ENCODE assay signal across 24 cellular contexts in genomic region chr14:75511201-75511600, GRCh38. TPM values are rescaled to one million over a fixed set of nuclear protein-coding genes. Genes with fewer than 3 reads are reported as not detected.
DNase-seq lines count a peak whose midpoint lies in the region; ATAC-seq lines count a peak whose summit lies in the region.
"Had no signal": no experiment of that assay in that cellular context is flagged by ENCODE, and none has a peak within 500 bp of the region (broad histone marks: within the 10 kb centered on the region; RNA-seq: fewer than 3 reads in every experiment).

No MANE protein-coding gene starts in this region.

- peaks cover 44% of the 10 kb centered on the region for H3K4me1 Mint-ChIP-seq in activated CD4-positive, alpha-beta T cell treated with anti-CD3 and anti-CD28 coated beads for 36 hours
- H3K4me1 Mint-ChIP-seq in activated naive CD4-positive, alpha-beta T cell treated with anti-CD3 and anti-CD28 coated beads, Interleukin-2, amount 50 U/mL, for 24 hours = peaks cover 27% of the 10 kb centered on the region
- H3K4me1 Mint-ChIP-seq in activated T-helper 2 cell treated with anti-CD3 and anti-CD28 coated beads, Interferon-gamma antibody, Interleukin-2, Interleukin-4, amounts not matched to agents 10 μg/mL and 5 μg/mL and 100 μg/mL, durations not matched to agents 14 hours and 24 hours and 36 hours (ENCODE audit: low read depth) = peaks cover 48% of the 10 kb centered on the region
- peaks cover 50% of the 10 kb centered on the region for H3K4me1 Mint-ChIP-seq in stimulated activated effector memory CD8-positive, alpha-beta T cell treated with anti-CD3 and anti-CD28 coated beads, Interleukin-12 subunit alpha, Interleukin-12 subunit beta, amount 100 ng/mL, for 72 hours

- no peak for DNase-seq in activated CD4-positive, alpha-beta T cell treated with anti-CD3 and anti-CD28 coated beads for 36 hours
- no peak for DNase-seq in activated CD4-positive, alpha-beta T cell treated with anti-CD3 and anti-CD28 coated beads, Interleukin-2, amount 50 U/mL, for 48 hours
- DNase-seq in activated naive CD4-positive, alpha-beta T cell (lab: John Stamatoyannopoulos, UW) = no peak
- no peak for DNase-seq in activated T-helper 2 cell treated with anti-CD3 and anti-CD28 coated beads, Interferon-gamma antibody, Interleukin-2, Interleukin-4, amounts not matched to agents 10 μg/mL and 5 μg/mL and 100 μg/mL, durations not matched to agents 14 hours and 24 hours and 36 hours (ENCODE audit: low spot score)
- no peak for DNase-seq in stimulated activated effector memory CD8-positive, alpha-beta T cell treated with anti-CD3 and anti-CD28 coated beads, Interleukin-12 subunit alpha, Interleukin-12 subunit beta, amount 100 ng/mL, for 72 hours (ENCODE audit: low spot score in 2 of 2)
- DNase-seq in kidney tubule cell (ENCODE audit: low spot score) = no peak
- DNase-seq in COLO668 (lab: John Stamatoyannopoulos, UW; ENCODE audit: unreplicated experiment) = no peak
- DNase-seq: Calu3; CD8-positive, alpha-beta memory T cell; DMS79 treated with DMSO at 0.1 percent for 48 hours; NCI-H1048; NCI-H1417; NCI-H1694; NCI-H2029 treated with DMSO at 0.1 percent for 48 hours; NCI-H446 treated with DMSO at 0.1 percent for 48 hours; NCI-H526; NCI-H82; SHP77 had no signal

- intact Hi-C loops in activated CD4-positive, alpha-beta T cell treated with anti-CD3 and anti-CD28 coated beads for 36 hours (cut with DNase I, micrococcal nuclease) = loop anchor here in 1 of 2 experiments (2.0 to 10.0 kb wide), 2 partner anchors 14 to 144 kb away; no protein-coding TSS in a partner anchor
- intact Hi-C loops in activated T-helper 2 cell treated with anti-CD3 and anti-CD28 coated beads, Interferon-gamma antibody, Interleukin-2, Interleukin-4, amounts not matched to agents 10 μg/mL and 5 μg/mL and 100 μg/mL, durations not matched to agents 14 hours and 24 hours and 36 hours (cut with micrococcal nuclease) = no loop called here

- H3K9me3 Mint-ChIP-seq in activated CD4-positive, alpha-beta T cell treated with anti-CD3 and anti-CD28 coated beads for 36 hours (ENCODE audit: low read depth) = peaks cover 19% of the 10 kb centered on the region
- peaks cover 20% of the 10 kb centered on the region for H3K9me3 Mint-ChIP-seq in activated naive CD4-positive, alpha-beta T cell treated with anti-CD3 and anti-CD28 coated beads, Interleukin-2, amount 50 U/mL, for 24 hours
- peaks cover 55% of the 10 kb centered on the region for H3K9me3 Mint-ChIP-seq in activated T-helper 2 cell treated with anti-CD3 and anti-CD28 coated beads, Interferon-gamma antibody, Interleukin-2, Interleukin-4, amounts not matched to agents 10 μg/mL and 5 μg/mL and 100 μg/mL, durations not matched to agents 14 hours and 24 hours and 36 hours
- peaks cover 24% of the 10 kb centered on the region for H3K9me3 Mint-ChIP-seq in stimulated activated effector memory CD8-positive, alpha-beta T cell treated with anti-CD3 and anti-CD28 coated beads, Interleukin-12 subunit alpha, Interleukin-12 subunit beta, amount 100 ng/mL, for 72 hours

- peaks cover 12% of the 10 kb centered on the region for H3K36me3 Mint-ChIP-seq in activated CD4-positive, alpha-beta T cell treated with anti-CD3 and anti-CD28 coated beads for 36 hours (ENCODE audit: low read depth)
- H3K36me3 Mint-ChIP-seq in activated naive CD4-positive, alpha-beta T cell treated with anti-CD3 and anti-CD28 coated beads, Interleukin-2, amount 50 U/mL, for 24 hours = peaks cover 6% of the 10 kb centered on the region
- H3K36me3 Mint-ChIP-seq in activated T-helper 2 cell treated with anti-CD3 and anti-CD28 coated beads, Interferon-gamma antibody, Interleukin-2, Interleukin-4, amounts not matched to agents 10 μg/mL and 5 μg/mL and 100 μg/mL, durations not matched to agents 14 hours and 24 hours and 36 hours (ENCODE audit: low read depth) = peaks cover 30% of the 10 kb centered on the region
- no peaks in the 10 kb centered on the region for H3K36me3 Mint-ChIP-seq in stimulated activated effector memory CD8-positive, alpha-beta T cell treated with anti-CD3 and anti-CD28 coated beads, Interleukin-12 subunit alpha, Interleukin-12 subunit beta, amount 100 ng/mL, for 72 hours
- H3K36me3 Mint-ChIP-seq: IgD-negative memory B cell had no signal

- POLR2A ChIA-PET in activated CD4-positive, alpha-beta T cell treated with anti-CD3 and anti-CD28 coated beads for 36 hours (lab: Charles Lee) = no interaction called here

- H3K27ac Mint-ChIP-seq in activated CD4-positive, alpha-beta T cell treated with anti-CD3 and anti-CD28 coated beads for 36 hours = peak overlapping the region; percentile 78
- H3K27ac Mint-ChIP-seq in activated naive CD4-positive, alpha-beta T cell treated with anti-CD3 and anti-CD28 coated beads, Interleukin-2, amount 50 U/mL, for 24 hours = peak overlapping the region; percentile 96
- H3K27ac Mint-ChIP-seq in activated T-helper 2 cell treated with anti-CD3 and anti-CD28 coated beads, Interferon-gamma antibody, Interleukin-2, Interleukin-4, amounts not matched to agents 10 μg/mL and 5 μg/mL and 100 μg/mL, durations not matched to agents 14 hours and 24 hours and 36 hours = peak overlapping the region; percentile 49
- peak overlapping the region; percentile 74 for H3K27ac Mint-ChIP-seq in stimulated activated effector memory CD8-positive, alpha-beta T cell treated with anti-CD3 and anti-CD28 coated beads, Interleukin-12 subunit alpha, Interleukin-12 subunit beta, amount 100 ng/mL, for 72 hours
- H3K27ac Mint-ChIP-seq: IgD-negative memory B cell had no signal

- ATAC-seq in activated CD4-positive, alpha-beta T cell treated with anti-CD3 and anti-CD28 coated beads for 36 hours = no peak
- ATAC-seq in stimulated activated effector memory CD8-positive, alpha-beta T cell treated with anti-CD3 and anti-CD28 coated beads, Interleukin-12 subunit alpha, Interleukin-12 subunit beta, amount 100 ng/mL, for 72 hours = no peak
- ATAC-seq: HCT116, Panc1 had no signal

- no peaks in the 10 kb centered on the region for H3K27me3 Mint-ChIP-seq in activated CD4-positive, alpha-beta T cell treated with anti-CD3 and anti-CD28 coated beads for 36 hours
- H3K27me3 Mint-ChIP-seq in activated naive CD4-positive, alpha-beta T cell treated with anti-CD3 and anti-CD28 coated beads, Interleukin-2, amount 50 U/mL, for 24 hours = no peaks in the 10 kb centered on the region
- H3K27me3 Mint-ChIP-seq in activated T-helper 2 cell treated with anti-CD3 and anti-CD28 coated beads, Interferon-gamma antibody, Interleukin-2, Interleukin-4, amounts not matched to agents 10 μg/mL and 5 μg/mL and 100 μg/mL, durations not matched to agents 14 hours and 24 hours and 36 hours (ENCODE audit: low read depth) = no peaks in the 10 kb centered on the region
- H3K27me3 Mint-ChIP-seq: B cell; CD8-positive, alpha-beta memory T cell; IgD-negative memory B cell had no signal

- CTCF ChIA-PET in activated CD4-positive, alpha-beta T cell treated with anti-CD3 and anti-CD28 coated beads for 36 hours (lab: Charles Lee) = interaction anchor here (0.6 kb wide), 1 partner anchor 18 kb away, joined by 3 read pairs; no protein-coding TSS in a partner anchor

- no peak overlapping the region for H3K4me3 Mint-ChIP-seq in activated CD4-positive, alpha-beta T cell treated with anti-CD3 and anti-CD28 coated beads for 36 hours
- no peak overlapping the region for H3K4me3 Mint-ChIP-seq in activated naive CD4-positive, alpha-beta T cell treated with anti-CD3 and anti-CD28 coated beads, Interleukin-2, amount 50 U/mL, for 24 hours
- no peak overlapping the region for H3K4me3 Mint-ChIP-seq in activated T-helper 2 cell treated with anti-CD3 and anti-CD28 coated beads, Interferon-gamma antibody, Interleukin-2, Interleukin-4, amounts not matched to agents 10 μg/mL and 5 μg/mL and 100 μg/mL, durations not matched to agents 14 hours and 24 hours and 36 hours (ENCODE audit: low read depth)
- H3K4me3 Mint-ChIP-seq in stimulated activated effector memory CD8-positive, alpha-beta T cell treated with anti-CD3 and anti-CD28 coated beads, Interleukin-12 subunit alpha, Interleukin-12 subunit beta, amount 100 ng/mL, for 72 hours = no peak overlapping the region
- H3K4me3 Mint-ChIP-seq: B cell; CD8-positive, alpha-beta memory T cell had no signal

RNA-seq across cellular contexts. Expression of gene BATF, which starts 11.1 kb away (rescaled TPM):
- 100 to 1,000 TPM; 165 to 187 TPM for total RNA-seq in activated CD4-positive, alpha-beta T cell treated with anti-CD3 and anti-CD28 coated beads for 36 hours
- 152 and 154 TPM in 2 replicates for total RNA-seq in activated T-helper 2 cell treated with anti-CD3 and anti-CD28 coated beads, Interferon-gamma antibody, Interleukin-2, Interleukin-4, amounts not matched to agents 10 μg/mL and 5 μg/mL and 100 μg/mL, durations not matched to agents 14 hours and 24 hours and 36 hours
- total RNA-seq: H4 had no signal
